In genomic region chr2:203809084-203809521, GRCh38 we compare ENCODE assay signal across 18 cellular contexts. TPM values are rescaled to one million over a fixed set of nuclear protein-coding genes. Genes with fewer than 3 reads are reported as not detected.
DNase-seq lines count a peak whose midpoint lies in the region; ATAC-seq lines count a peak whose summit lies in the region.
"Had no signal": no experiment of that assay in that cellular context is flagged by ENCODE, and none has a peak within 500 bp of the region (broad histone marks: within the 10 kb centered on the region; RNA-seq: fewer than 3 reads in every experiment).

No MANE protein-coding gene starts in this region.

- H3K36me3 Mint-ChIP-seq in activated CD4-positive, alpha-beta T cell treated with anti-CD3 and anti-CD28 coated beads for 36 hours (ENCODE audit: low read depth): peaks cover 11% of the 10 kb centered on the region
- H3K36me3 Mint-ChIP-seq in T-helper 17 cell (ENCODE audit: low read depth): no peaks in the 10 kb centered on the region
- H3K36me3 Mint-ChIP-seq: IgD-negative memory B cell had no signal

- H3K27me3 Mint-ChIP-seq in activated CD4-positive, alpha-beta T cell treated with anti-CD3 and anti-CD28 coated beads for 36 hours: no peaks in the 10 kb centered on the region
- no peaks in the 10 kb centered on the region for H3K27me3 Mint-ChIP-seq in T-helper 17 cell

- CTCF ChIA-PET in activated CD4-positive, alpha-beta T cell treated with anti-CD3 and anti-CD28 coated beads for 36 hours (lab: Charles Lee): interaction anchor here (0.6 to 1.8 kb wide), 5 partner anchors 8 to 76 kb away, joined by 3 to 5 read pairs (median 4); no protein-coding TSS in a partner anchor

- DNase-seq in activated CD4-positive, alpha-beta T cell treated with anti-CD3 and anti-CD28 coated beads for 36 hours: no peak
- DNase-seq in activated CD4-positive, alpha-beta T cell treated with anti-CD3 and anti-CD28 coated beads for 48 hours: no peak
- no peak for DNase-seq in T-helper 17 cell
- peak; percentile 15 for DNase-seq in fibroblast of gingiva (ENCODE audit: low read depth)
- DNase-seq: activated CD8-positive, alpha-beta memory T cell treated with anti-CD3 and anti-CD28 coated beads, Interleukin-2, amount 50 U/mL, for 4 hours; amniotic stem cell; effector memory CD4-positive, alpha-beta T cell; hippocampal formation; NCI-H187 treated with DMSO at 0.1 percent for 48 hours; NCI-H774; SHP77; spleen had no signal

- H3K4me3 ChIP-seq in skeletal muscle satellite cell (ENCODE audit: low read length): no peak overlapping the region
- H3K4me3 ChIP-seq: spleen had no signal

- POLR2A ChIA-PET in activated CD4-positive, alpha-beta T cell treated with anti-CD3 and anti-CD28 coated beads for 36 hours (lab: Charles Lee): no interaction called here

- peak overlapping the region; percentile 33 for H3K27ac Mint-ChIP-seq in activated CD4-positive, alpha-beta T cell treated with anti-CD3 and anti-CD28 coated beads for 36 hours
- peak overlapping the region; percentile 3 for H3K27ac Mint-ChIP-seq in T-helper 17 cell
- H3K27ac Mint-ChIP-seq: IgD-negative memory B cell had no signal

- H3K9me3 Mint-ChIP-seq in activated CD4-positive, alpha-beta T cell treated with anti-CD3 and anti-CD28 coated beads for 36 hours (ENCODE audit: low read depth): peaks cover 12% of the 10 kb centered on the region

- H3K4me1 Mint-ChIP-seq in activated CD4-positive, alpha-beta T cell treated with anti-CD3 and anti-CD28 coated beads for 36 hours: peaks cover 93% of the 10 kb centered on the region
- peaks cover 37% of the 10 kb centered on the region for H3K4me1 Mint-ChIP-seq in T-helper 17 cell

- H3K4me2 ChIP-seq in skeletal muscle satellite cell (ENCODE audit: low read length): peak overlapping the region; percentile 4

- H3K4me3 Mint-ChIP-seq in activated CD4-positive, alpha-beta T cell treated with anti-CD3 and anti-CD28 coated beads for 36 hours: no peak overlapping the region
- no peak overlapping the region for H3K4me3 Mint-ChIP-seq in T-helper 17 cell
- H3K4me3 Mint-ChIP-seq: IgD-negative memory B cell had no signal

- ATAC-seq in activated CD4-positive, alpha-beta T cell treated with anti-CD3 and anti-CD28 coated beads for 36 hours: no peak
- ATAC-seq in T-helper 17 cell (no peak), GM18868 (IDR thresholded peaks at IDR 0.05; ENCODE audit: unreplicated experiment) (no peak), GM18870 (IDR thresholded peaks at IDR 0.05; ENCODE audit: unreplicated experiment) (no peak), HG02870 (IDR thresholded peaks at IDR 0.05; ENCODE audit: unreplicated experiment) (no peak)

- no peaks in the 10 kb centered on the region for H3K27me3 ChIP-seq in skeletal muscle satellite cell (ENCODE audit: control insufficient read depth, insufficient read depth, low read length)
- H3K27me3 ChIP-seq: spleen had no signal

- peaks cover 81% of the 10 kb centered on the region for H3K4me1 ChIP-seq in skeletal muscle satellite cell (ENCODE audit: control insufficient read depth, insufficient read depth, low read length)

- peak overlapping the region; percentile 85 for H3K9ac ChIP-seq in skeletal muscle satellite cell (ENCODE audit: low read depth, low read length)

- H3K9me3 ChIP-seq in T-helper 17 cell (ENCODE audit: control insufficient read depth, low read length, poor library complexity, severe bottlenecking): no peaks in the 10 kb centered on the region
- no peaks in the 10 kb centered on the region for H3K9me3 ChIP-seq in skeletal muscle satellite cell (replicated peaks; ENCODE audit: low read length)

- intact Hi-C loops in activated CD4-positive, alpha-beta T cell treated with anti-CD3 and anti-CD28 coated beads for 36 hours (cut with DNase I, micrococcal nuclease): no loop called here

- H3K36me3 ChIP-seq in skeletal muscle satellite cell (ENCODE audit: insufficient read depth, low read length): no peaks in the 10 kb centered on the region
- H3K36me3 ChIP-seq: spleen had no signal

RNA-seq across cellular contexts. Expression of gene CTLA4, which starts 58.5 kb away (rescaled TPM):
- 100 to 1,000 TPM; 121 to 127 TPM for total RNA-seq in activated CD4-positive, alpha-beta T cell treated with anti-CD3 and anti-CD28 coated beads for 36 hours
- total RNA-seq in T-helper 17 cell: 100 to 1,000 TPM in 1 of 2 donors, 10 to 100 TPM in 1; 77.2 to 109 TPM
- total RNA-seq in skeletal muscle satellite cell (2012; rRNA removed): not detected in 2 replicates
- total RNA-seq: temporal lobe had no signal
